Comparison of ENCODE assay signal across 8 cellular contexts in genomic region chr12:12606793-12607589, GRCh38. TPM values are rescaled to one million over a fixed set of nuclear protein-coding genes. Genes with fewer than 3 reads are reported as not detected.
DNase-seq lines count a peak whose midpoint lies in the region; ATAC-seq, FAIRE-seq and TF ChIP-seq lines count a peak whose summit lies in the region.

No MANE protein-coding gene starts in this region.

- no peak for ATAC-seq in HG03097 (IDR thresholded peaks at IDR 0.05; ENCODE audit: low FRiP score, unreplicated experiment)

- peak overlapping the region; percentile 11 for H3K4me3 Mint-ChIP-seq in activated naive CD4-positive, alpha-beta T cell treated with anti-CD3 and anti-CD28 coated beads for 36 hours
- H3K4me3 Mint-ChIP-seq in activated naive CD4-positive, alpha-beta T cell treated with anti-CD3 and anti-CD28 coated beads, Interleukin-2, amount 10 ng/mL, durations not matched to agents 7 days and 5 days, result no peak overlapping the region

- POLR2A ChIA-PET in A673 (lab: Charles Lee; ENCODE audit: low non-redundant PET), result no interaction called here

- CTCF ChIA-PET in activated naive CD4-positive, alpha-beta T cell treated with anti-CD3 and anti-CD28 coated beads for 36 hours (lab: Charles Lee), result interaction anchor here (0.7 to 1.1 kb wide), 4 partner anchors 15 to 151 kb away, joined by 3 to 4 read pairs (median 3); no protein-coding TSS in a partner anchor
- CTCF ChIA-PET in activated naive CD4-positive, alpha-beta T cell treated with anti-CD3 and anti-CD28 coated beads, Interleukin-2, amount 10 ng/mL, durations not matched to agents 7 days and 5 days (lab: Charles Lee), result interaction anchor here (0.6 to 3.3 kb wide), 4 partner anchors 25 to 230 kb away, joined by 3 to 24 read pairs (median 4); no protein-coding TSS in a partner anchor
- CTCF ChIA-PET in A673 (lab: Charles Lee), result no interaction called here

- no peak overlapping the region for H3K9ac ChIP-seq in HUES64 (ENCODE audit: low read depth, low read length)

- H3K4me1 Mint-ChIP-seq in activated naive CD4-positive, alpha-beta T cell treated with anti-CD3 and anti-CD28 coated beads for 36 hours (ENCODE audit: low read depth), result peaks cover 30% of the 10 kb centered on the region
- H3K4me1 Mint-ChIP-seq in activated naive CD4-positive, alpha-beta T cell treated with anti-CD3 and anti-CD28 coated beads, Interleukin-2, amount 10 ng/mL, durations not matched to agents 7 days and 5 days, result peaks cover 26% of the 10 kb centered on the region

- H3K27ac ChIP-seq in HUES64 (ENCODE audit: low read depth, low read length), result peak overlapping the region; percentile 6; the same call in 1 of the 2 replicates
- H3K27ac ChIP-seq in dorsolateral prefrontal cortex, result peak overlapping the region in 44 of 59 donors; percentile 2 to 76 (median 55)
- no peak overlapping the region for H3K27ac ChIP-seq in Peyer's patch
- no peak overlapping the region for H3K27ac ChIP-seq in A673 (ENCODE audit: low read depth, low read length, poor library complexity, severe bottlenecking)

- H3K27me3 ChIP-seq in HUES64 (ENCODE audit: insufficient read depth, low read length) (no peaks in the 10 kb centered on the region), dorsolateral prefrontal cortex (no peaks in the 10 kb centered on the region), Peyer's patch (no peaks in the 10 kb centered on the region), A673 (replicated peaks; ENCODE audit: insufficient read depth, low read depth, low read length, poor library complexity) (no peaks in the 10 kb centered on the region)

- TF ChIP-seq CTCF in dorsolateral prefrontal cortex (IDR thresholded peaks at IDR 0.05 in 54 of 56, conservative IDR thresholded peaks at IDR 0.05 in 2 of 56; ENCODE audit: low read depth in 1 of 56, partially characterized antibody in 56 of 56), result no peak
- TF ChIP-seq CTCF in Peyer's patch (IDR thresholded peaks at IDR 0.05), result no peak
- TF ChIP-seq CTCF in A673 (conservative IDR thresholded peaks at IDR 0.05; ENCODE audit: low read depth, low read length), result no peak

- intact Hi-C loops in activated naive CD4-positive, alpha-beta T cell treated with anti-CD3 and anti-CD28 coated beads for 36 hours (cut with micrococcal nuclease), result loop anchor here (1.0 to 5.0 kb wide), 4 partner anchors 25 to 535 kb away; partner anchors contain the start of gene BCL2L14
- intact Hi-C loops in dorsolateral prefrontal cortex (cut with DNase I), result no loop called here
- intact Hi-C loops in A673 (cut with micrococcal nuclease; ENCODE audit: unreplicated experiment), result no loop called here

- DNase-seq in activated naive CD4-positive, alpha-beta T cell treated with anti-CD3 and anti-CD28 coated beads for 36 hours, result no peak
- DNase-seq in activated naive CD4-positive, alpha-beta T cell treated with anti-CD3 and anti-CD28 coated beads, Interleukin-2, amount 10 ng/mL, durations not matched to agents 7 days and 5 days, result no peak
- DNase-seq in dorsolateral prefrontal cortex (no peak), urothelium cell line (ENCODE audit: low spot score) (peak; percentile 60), Peyer's patch (no peak), A673 (ENCODE audit: low spot score) (no peak)

- H3K4me1 ChIP-seq in HUES64 (ENCODE audit: insufficient read depth, low read length), result peaks cover 10% of the 10 kb centered on the region
- no peaks in the 10 kb centered on the region for H3K4me1 ChIP-seq in Peyer's patch
- no peaks in the 10 kb centered on the region for H3K4me1 ChIP-seq in A673 (ENCODE audit: insufficient read depth, low read length, poor library complexity, severe bottlenecking)

- peak; percentile 13 for FAIRE-seq in urothelium cell line (lab: Jason Lieb, UNC)

- no peaks in the 10 kb centered on the region for H3K36me3 Mint-ChIP-seq in activated naive CD4-positive, alpha-beta T cell treated with anti-CD3 and anti-CD28 coated beads for 36 hours (ENCODE audit: low read depth)
- no peaks in the 10 kb centered on the region for H3K36me3 Mint-ChIP-seq in activated naive CD4-positive, alpha-beta T cell treated with anti-CD3 and anti-CD28 coated beads, Interleukin-2, amount 10 ng/mL, durations not matched to agents 7 days and 5 days

- H3K27ac Mint-ChIP-seq in activated naive CD4-positive, alpha-beta T cell treated with anti-CD3 and anti-CD28 coated beads for 36 hours, result peak overlapping the region; percentile 81
- no peak overlapping the region for H3K27ac Mint-ChIP-seq in activated naive CD4-positive, alpha-beta T cell treated with anti-CD3 and anti-CD28 coated beads, Interleukin-2, amount 10 ng/mL, durations not matched to agents 7 days and 5 days

- H3K9me3 ChIP-seq in HUES64 (ENCODE audit: insufficient read depth, low read depth, low read length) (no peaks in the 10 kb centered on the region), Peyer's patch (no peaks in the 10 kb centered on the region), A673 (ENCODE audit: low read depth, low read length, poor library complexity, severe bottlenecking) (no peaks in the 10 kb centered on the region)

- BruUV-seq in A673 (replicated peaks; lab: Mats Ljungman, UMichigan), result no TSS peak

- H3K9me3 Mint-ChIP-seq in activated naive CD4-positive, alpha-beta T cell treated with anti-CD3 and anti-CD28 coated beads for 36 hours, result no peaks in the 10 kb centered on the region
- H3K9me3 Mint-ChIP-seq in activated naive CD4-positive, alpha-beta T cell treated with anti-CD3 and anti-CD28 coated beads, Interleukin-2, amount 10 ng/mL, durations not matched to agents 7 days and 5 days, result no peaks in the 10 kb centered on the region

- H3K27me3 Mint-ChIP-seq in activated naive CD4-positive, alpha-beta T cell treated with anti-CD3 and anti-CD28 coated beads for 36 hours (ENCODE audit: low read depth), result no peaks in the 10 kb centered on the region
- peaks cover 6% of the 10 kb centered on the region for H3K27me3 Mint-ChIP-seq in activated naive CD4-positive, alpha-beta T cell treated with anti-CD3 and anti-CD28 coated beads, Interleukin-2, amount 10 ng/mL, durations not matched to agents 7 days and 5 days

- no peak for TF ChIP-seq POLR2A in Peyer's patch (IDR thresholded peaks at IDR 0.05)

- WGBS in HUES64, result 65% methylated on average over 1 of the region's 7 CpGs

- no peaks in the 10 kb centered on the region for H3K36me3 ChIP-seq in HUES64 (ENCODE audit: insufficient read depth, low read length)
- no peaks in the 10 kb centered on the region for H3K36me3 ChIP-seq in Peyer's patch
- H3K36me3 ChIP-seq in A673 (ENCODE audit: insufficient read depth, low read length, poor library complexity, severe bottlenecking), result no peaks in the 10 kb centered on the region

- H3K4me3 ChIP-seq in HUES64 (ENCODE audit: low read length) (no peak overlapping the region), dorsolateral prefrontal cortex (no peak overlapping the region), Peyer's patch (no peak overlapping the region), A673 (ENCODE audit: low read depth, low read length, poor library complexity, severe bottlenecking) (no peak overlapping the region)

RNA-seq across cellular contexts. Expression of gene CREBL2, which starts 4.7 kb away (rescaled TPM):
- total RNA-seq in activated naive CD4-positive, alpha-beta T cell treated with anti-CD3 and anti-CD28 coated beads for 36 hours, result 10 to 100 TPM; 15.6 to 16.1 TPM
- 12.0 TPM for polyA plus RNA-seq in HUES64 (2013, experiment 1 of 2)
- 15.0 TPM for polyA plus RNA-seq in HUES64 (2013, experiment 2 of 2)
- total RNA-seq in dorsolateral prefrontal cortex (10 to 100 TPM; 26.6 to 75.3 (median 48.9) TPM), Peyer's patch (10 to 100 TPM; 23.1 to 33.0 (median 27.6) TPM), A673 (2021) (15.4 and 17.8 TPM in 2 replicates)

RNA-seq across cellular contexts. Expression of gene DUSP16, which starts 44.3 kb away (rescaled TPM):
- total RNA-seq in activated naive CD4-positive, alpha-beta T cell treated with anti-CD3 and anti-CD28 coated beads for 36 hours, result 10 to 100 TPM; 45.7 to 47.2 TPM
- 21.6 TPM for polyA plus RNA-seq in HUES64 (2013, experiment 1 of 2)
- 18.7 TPM for polyA plus RNA-seq in HUES64 (2013, experiment 2 of 2)
- total RNA-seq in dorsolateral prefrontal cortex (10 to 100 TPM; 12.2 to 57.9 (median 21.4) TPM), Peyer's patch (10 to 100 TPM; 20.6 to 52.6 (median 45.7) TPM), A673 (2021) (10.6 TPM in 2 replicates)

Comparison
In these comparisons a context has a peak if more than half of its experiments do, and no peak if none do; other contexts are left out.
1. H3K27ac ChIP-seq: peak in HUES64 (single experiment) and dorsolateral prefrontal cortex (44 of 59); none in Peyer's patch (0 of 4) and A673 (single experiment).